In genomic region chr3:179995406-179995805, GRCh38 we compare ENCODE assay signal across 25 cellular contexts. TPM values are rescaled to one million over a fixed set of nuclear protein-coding genes. Genes with fewer than 3 reads are reported as not detected.
"Had no signal": no experiment of that assay in that cellular context is flagged by ENCODE, and none has a peak within 500 bp of the region (broad histone marks: within the 10 kb centered on the region; RNA-seq: fewer than 3 reads in every experiment).

No MANE protein-coding gene starts in this region.

- H2AFZ ChIP-seq: neural progenitor cell, parathyroid adenoma had no signal

- H3K4me3 ChIP-seq: neural progenitor cell, ovary, psoas muscle, right lobe of liver, sigmoid colon, stomach, thoracic aorta, thyroid gland, tibial nerve, upper lobe of left lung, vagina had no signal

- DNase-seq: occipital lobe; ovary; posterior cingulate gyrus; psoas muscle; right cardiac atrium; right lobe of liver; sigmoid colon; small intestine; stimulated activated CD4-positive, alpha-beta T cell treated with anti-CD3 and anti-CD28 coated beads, Interleukin-15, amount 100 ng/mL, for 24 hours; stimulated activated CD4-positive, alpha-beta T cell treated with anti-CD3 and anti-CD28 coated beads, Interleukin-2, amount 100 ng/mL, for 24 hours; stimulated activated CD4-positive, alpha-beta T cell treated with anti-CD3 and anti-CD28 coated beads, Interleukin-2, amount 100 ng/mL, for 48 hours; stimulated activated CD4-positive, alpha-beta T cell treated with anti-CD3 and anti-CD28 coated beads, Interleukin-4, amount 100 ng/mL, for 24 hours; stimulated activated naive B cell treated with anti-CD40 and anti-IgM and Interleukin-4, amounts not matched to agents 10 μg/mL and 1 μg/mL and 100 μg/mL, for 72 hours; stimulated activated naive CD4-positive, alpha-beta T cell treated with Interleukin-2 at 50 U/mL for 16 hours; stomach; thyroid gland; trophoblast cell; upper lobe of left lung had no signal

- H3K27ac ChIP-seq: neural progenitor cell, ovary, parathyroid adenoma, psoas muscle, right lobe of liver, sigmoid colon, stomach, thoracic aorta, thyroid gland, tibial nerve, upper lobe of left lung, vagina had no signal

- ATAC-seq: psoas muscle; right cardiac atrium; right lobe of liver; stimulated activated effector memory CD8-positive, alpha-beta T cell treated with anti-CD3 and anti-CD28 coated beads, Interleukin-12 subunit alpha, Interleukin-12 subunit beta, amount 100 ng/mL, for 72 hours; stimulated activated naive B cell treated with anti-CD40 and anti-IgM and Interleukin-4, amounts not matched to agents 10 μg/mL and 1 μg/mL and 100 μg/mL, for 72 hours had no signal

- H3K4me2 ChIP-seq: neural progenitor cell had no signal

- H3K27me3 ChIP-seq: neural progenitor cell, ovary, right lobe of liver, sigmoid colon, stomach, thyroid gland, tibial nerve, upper lobe of left lung, vagina had no signal

- H3K9ac ChIP-seq: neural progenitor cell, parathyroid adenoma had no signal

- H3K36me3 ChIP-seq: neural progenitor cell, ovary, right lobe of liver, sigmoid colon, stomach, thoracic aorta, thyroid gland, tibial nerve, upper lobe of left lung, vagina had no signal

- H3K9me3 ChIP-seq: ovary, psoas muscle, right lobe of liver, sigmoid colon, thoracic aorta, thyroid gland, vagina had no signal

- H3K4me1 ChIP-seq: neural progenitor cell, psoas muscle, right lobe of liver, sigmoid colon, stomach, thyroid gland, tibial nerve, upper lobe of left lung, vagina had no signal

RNA-seq across cellular contexts. Expression of gene PEX5L, which starts 41.3 kb away (rescaled TPM):
- total RNA-seq: psoas muscle, right lobe of liver, skeletal muscle tissue, thoracic aorta, upper lobe of left lung, vagina had no signal
